In genomic region chr1:154445040-154445472, GRCh38 we compare ENCODE assay signal across 9 cellular contexts. TPM values are rescaled to one million over a fixed set of nuclear protein-coding genes. Genes with fewer than 3 reads are reported as not detected.
DNase-seq lines count a peak whose midpoint lies in the region; ATAC-seq, FAIRE-seq and TF ChIP-seq lines count a peak whose summit lies in the region.
"Had no signal": no experiment of that assay in that cellular context is flagged by ENCODE, and none has a peak within 500 bp of the region (broad histone marks: within the 10 kb centered on the region; RNA-seq: fewer than 3 reads in every experiment).

No MANE protein-coding gene starts in this region.

- peak; percentile 61 for DNase-seq in AG04450 (ENCODE audit: low read depth, low spot score)
- DNase-seq in NB4 (ENCODE audit: low read depth), result peak; percentile 76
- DNase-seq in endothelial cell of umbilical vein (ENCODE audit: low read depth, low spot score), result no peak
- DNase-seq in uterus, result no peak
- DNase-seq in NCI-H82 (lab: John Stamatoyannopoulos, UW), result no peak
- no peak for DNase-seq in left lung
- no peak for DNase-seq in mesenteric fat pad (ENCODE audit: low spot score)

- POLR2A ChIA-PET in AG04450 (lab: Yijun Ruan, JAX) (interaction anchor here (0.6 to 2.1 kb wide), 4 partner anchors 13 to 93 kb away, joined by 3 to 9 read pairs (median 5); no protein-coding TSS in a partner anchor), endothelial cell of umbilical vein (lab: Charles Lee) (no interaction called here)

- H3K9me3 ChIP-seq in AG04450 (ENCODE audit: control insufficient read depth, insufficient read depth, low read length) (no peaks in the 10 kb centered on the region), endothelial cell of umbilical vein (replicated peaks; ENCODE audit: control insufficient read depth, insufficient read depth, low read length) (no peaks in the 10 kb centered on the region), uterus (no peaks in the 10 kb centered on the region), left lung (no peaks in the 10 kb centered on the region)

- TF ChIP-seq CTCF in AG04450 (IDR thresholded peaks at IDR 0.05; ENCODE audit: low read depth, low read length) (no peak), NB4 (IDR thresholded peaks at IDR 0.05; ENCODE audit: low read depth, low read length) (no peak), endothelial cell of umbilical vein (IDR thresholded peaks at IDR 0.05; ENCODE audit: extremely low read depth in 1 of 2, insufficient read depth in 1 of 2, low read depth in 1 of 2, low read length in 2 of 2) (no peak), uterus (IDR thresholded peaks at IDR 0.05) (no peak), left lung (IDR thresholded peaks at IDR 0.05) (no peak)

- dilution Hi-C loops in endothelial cell of umbilical vein (cut with MboI; ENCODE audit: extremely low pct_ligation_motif_present, low sequenced_read_pairs), result no loop called here

- CTCF ChIA-PET in AG04450 (lab: Charles Lee) (interaction anchor here (0.8 to 1.0 kb wide), 3 partner anchors 101 to 728 kb away, joined by 3 to 5 read pairs (median 3); partner anchors contain the start of gene KRTCAP2), endothelial cell of umbilical vein (lab: Charles Lee) (interaction anchor here (1.0 to 3.7 kb wide), 4 partner anchors 21 to 110 kb away, joined by 3 to 16 read pairs (median 6); no protein-coding TSS in a partner anchor)

- no peak for FAIRE-seq in endothelial cell of umbilical vein (lab: Jason Lieb, UNC)

- no peaks in the 10 kb centered on the region for H3K9me1 ChIP-seq in endothelial cell of umbilical vein (replicated peaks; ENCODE audit: control insufficient read depth, extremely low read depth, insufficient read depth, low read length)

- intact Hi-C loops in endothelial cell of umbilical vein (cut with micrococcal nuclease) (no loop called here), uterus (cut with DNase I; ENCODE audit: low total_unique reads) (no loop called here), left lung (cut with DNase I) (no loop called here)

- H3K27ac ChIP-seq in AG04450 (ENCODE audit: low read depth, low read length) (peak overlapping the region; percentile 75), endothelial cell of umbilical vein (ENCODE audit: insufficient read depth, low read depth, low read length) (no peak overlapping the region), uterus (peak overlapping the region in 1 of 2 donors; percentile 82), left lung (no peak overlapping the region)
- H3K27ac ChIP-seq: parathyroid adenoma had no signal

- TF ChIP-seq POLR2A in NB4 (IDR thresholded peaks at IDR 0.05; ENCODE audit: extremely low read depth, insufficient read length) (no peak), endothelial cell of umbilical vein (IDR thresholded peaks at IDR 0.05; ENCODE audit: low read depth, low read length) (no peak), uterus (IDR thresholded peaks at IDR 0.05) (no peak)

- H3K4me3 ChIP-seq in AG04450 (ENCODE audit: low read depth, low read length), result no peak overlapping the region
- H3K4me3 ChIP-seq in NB4 (ENCODE audit: low read depth, low read length), result no peak overlapping the region
- H3K4me3 ChIP-seq in endothelial cell of umbilical vein (replicated peaks in 1 of 3; ENCODE audit: insufficient read depth in 1 of 3, low read depth in 1 of 3, low read length in 3 of 3), result no peak overlapping the region
- no peak overlapping the region for H3K4me3 ChIP-seq in uterus
- no peak overlapping the region for H3K4me3 ChIP-seq in left lung

- no peak overlapping the region for H3K9ac ChIP-seq in endothelial cell of umbilical vein (replicated peaks; ENCODE audit: extremely low read depth, insufficient read depth, low read length)
- H3K9ac ChIP-seq: parathyroid adenoma had no signal

- peaks cover 3% of the 10 kb centered on the region for H3K27me3 ChIP-seq in AG04450 (ENCODE audit: control insufficient read depth, insufficient read depth, low read length)
- no peaks in the 10 kb centered on the region for H3K27me3 ChIP-seq in endothelial cell of umbilical vein (ENCODE audit: control insufficient read depth in 2 of 2, insufficient read depth in 2 of 2, low read length in 2 of 2)
- no peaks in the 10 kb centered on the region for H3K27me3 ChIP-seq in uterus
- H3K27me3 ChIP-seq in left lung, result no peaks in the 10 kb centered on the region

- H3K4me2 ChIP-seq in endothelial cell of umbilical vein (ENCODE audit: insufficient read depth, low read length), result no peak overlapping the region

- H2AFZ ChIP-seq in endothelial cell of umbilical vein (ENCODE audit: low read depth, low read length), result no peak overlapping the region
- H2AFZ ChIP-seq: parathyroid adenoma had no signal

- BruUV-seq in endothelial cell of umbilical vein (replicated peaks; lab: Mats Ljungman, UMichigan), result no TSS peak

- H3K36me3 ChIP-seq in endothelial cell of umbilical vein (ENCODE audit: control insufficient read depth in 2 of 2, extremely low read depth in 1 of 2, insufficient read depth in 2 of 2, low read length in 2 of 2), result no peaks in the 10 kb centered on the region
- no peaks in the 10 kb centered on the region for H3K36me3 ChIP-seq in uterus
- H3K36me3 ChIP-seq in left lung, result peaks cover 0 to 80% of the 10 kb centered on the region in 2 donors

- no peaks in the 10 kb centered on the region for H3K79me2 ChIP-seq in endothelial cell of umbilical vein (ENCODE audit: control insufficient read depth, insufficient read depth, low read length)
- H3K79me2 ChIP-seq: parathyroid adenoma had no signal

- H3K4me1 ChIP-seq in endothelial cell of umbilical vein (ENCODE audit: control insufficient read depth, extremely low read depth, insufficient read depth, low read length) (peaks cover 7% of the 10 kb centered on the region), uterus (peaks cover 0 to 6% of the 10 kb centered on the region in 2 donors), left lung (peaks cover 8 to 30% of the 10 kb centered on the region in 2 donors)
- H3K4me1 ChIP-seq: parathyroid adenoma had no signal

- peak; percentile 52 for ATAC-seq in GM19397 (IDR thresholded peaks at IDR 0.05; ENCODE audit: unreplicated experiment)
- no peak for ATAC-seq in left lung

- no peaks in the 10 kb centered on the region for H4K20me1 ChIP-seq in endothelial cell of umbilical vein (replicated peaks; ENCODE audit: control insufficient read depth, extremely low read depth, insufficient read depth, low read length)

TF ChIP-seq in endothelial cell of umbilical vein, 7 proteins besides CTCF, POLR2A, EP300 and RAD21:
- TF ChIP-seq, protein P1, sequence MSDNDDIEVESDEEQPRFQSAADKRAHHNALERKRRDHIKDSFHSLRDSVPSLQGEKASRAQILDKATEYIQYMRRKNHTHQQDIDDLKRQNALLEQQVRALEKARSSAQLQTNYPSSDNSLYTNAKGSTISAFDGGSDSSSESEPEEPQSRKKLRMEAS (IDR thresholded peaks at IDR 0.05; ENCODE audit: insufficient read depth, insufficient read length), result no peak
- TF ChIP-seq EZH2 (IDR thresholded peaks at IDR 0.05; ENCODE audit: borderline replicate concordance, low read depth, low read length, severe bottlenecking) (no peak), FOS (IDR thresholded peaks at IDR 0.05; ENCODE audit: borderline replicate concordance, insufficient read depth, low read length) (peak; percentile 9), GATA2 (IDR thresholded peaks at IDR 0.05; ENCODE audit: insufficient read depth, insufficient read length, low read depth, low read length) (no peak)
TF ChIP-seq in endothelial cell of umbilical vein: peak in this region for 1.

RNA-seq across cellular contexts. Expression of gene IL6R, which starts 39.9 kb away (rescaled TPM):
- polyA plus RNA-seq in AG04450 (2011; rRNA removed), result 5.9 and 6.1 TPM in 2 replicates
- 8.3 and 14.7 TPM in 2 replicates for polyA minus RNA-seq in AG04450 (2011; rRNA and poly(A)+ RNA removed)
- total RNA-seq in endothelial cell of umbilical vein, result 3.3 and 4.8 TPM in 2 replicates
- polyA plus RNA-seq in endothelial cell of umbilical vein, result 4.2 and 5.1 TPM in 2 replicates
- polyA plus RNA-seq in endothelial cell of umbilical vein (2011; cell fraction: cytosol; rRNA removed), result 2.8 and 3.4 TPM in 2 replicates
- 2.1 and 3.4 TPM in 2 replicates for polyA plus RNA-seq in endothelial cell of umbilical vein (2011; cell fraction: nucleus; rRNA removed)
- polyA plus RNA-seq in endothelial cell of umbilical vein (2012), result 2.1 and 2.6 TPM in 2 replicates
- 16.2 and 17.7 TPM in 2 replicates for polyA minus RNA-seq in endothelial cell of umbilical vein
- 4.4 TPM for polyA minus RNA-seq in endothelial cell of umbilical vein (2011; cell fraction: cytosol; rRNA and poly(A)+ RNA removed)
- 1.9 and 2.8 TPM in 2 replicates for polyA minus RNA-seq in endothelial cell of umbilical vein (2011; cell fraction: nucleus; rRNA and poly(A)+ RNA removed)
- total RNA-seq in uterus, result 10 to 100 TPM in 3 of 4 donors, 1 to 10 TPM in 1; 9.7 to 28.2 (median 17.1) TPM
- total RNA-seq in left lung, result 10 to 100 TPM; 45.0 to 65.3 TPM
- total RNA-seq in mesenteric fat pad, result 35.6 TPM

RNA-seq across cellular contexts. Expression of gene TDRD10, which starts 57.0 kb away (rescaled TPM):
- not detected in 2 replicates for polyA plus RNA-seq in AG04450 (2011; rRNA removed)
- polyA minus RNA-seq in AG04450 (2011; rRNA and poly(A)+ RNA removed), result not detected in 2 replicates
- total RNA-seq in endothelial cell of umbilical vein, result 3.9 and 6.1 TPM in 2 replicates
- polyA plus RNA-seq in endothelial cell of umbilical vein, result 8.6 and 9.1 TPM in 2 replicates
- polyA plus RNA-seq in endothelial cell of umbilical vein (2011; cell fraction: cytosol; rRNA removed), result 4.1 and 5.6 TPM in 2 replicates
- 38.4 and 42.2 TPM in 2 replicates for polyA plus RNA-seq in endothelial cell of umbilical vein (2011; cell fraction: nucleus; rRNA removed)
- polyA plus RNA-seq in endothelial cell of umbilical vein (2012), result 3.0 TPM in 2 replicates
- polyA minus RNA-seq in endothelial cell of umbilical vein, result 4.4 and 7.1 TPM in 2 replicates
- not detected for polyA minus RNA-seq in endothelial cell of umbilical vein (2011; cell fraction: cytosol; rRNA and poly(A)+ RNA removed)
- polyA minus RNA-seq in endothelial cell of umbilical vein (2011; cell fraction: nucleus; rRNA and poly(A)+ RNA removed), result 7.3 and 8.2 TPM in 2 replicates
- total RNA-seq in uterus, result 10 to 100 TPM in 2 of 4 donors, 1 to 10 TPM in 2; 1.3 to 19.7 (median 6.9) TPM
- 1 to 10 TPM; 3.8 to 5.0 TPM for total RNA-seq in left lung
- total RNA-seq in mesenteric fat pad, result 7.2 TPM

RNA-seq across cellular contexts. Expression of gene SHE, which starts 57.2 kb away (rescaled TPM):
- polyA plus RNA-seq in AG04450 (2011; rRNA removed) (not detected in 2 replicates), endothelial cell of umbilical vein (30.1 and 30.4 TPM in 2 replicates)
- not detected in 2 replicates for polyA minus RNA-seq in AG04450 (2011; rRNA and poly(A)+ RNA removed)
- total RNA-seq in endothelial cell of umbilical vein (43.4 and 52.7 TPM in 2 replicates), uterus (10 to 100 TPM; 14.6 to 44.5 (median 27.2) TPM), left lung (10 to 100 TPM; 17.7 to 25.3 TPM), mesenteric fat pad (33.1 TPM)
- 27.9 and 28.0 TPM in 2 replicates for polyA plus RNA-seq in endothelial cell of umbilical vein (2011; cell fraction: cytosol; rRNA removed)
- 39.9 and 41.9 TPM in 2 replicates for polyA plus RNA-seq in endothelial cell of umbilical vein (2011; cell fraction: nucleus; rRNA removed)
- polyA plus RNA-seq in endothelial cell of umbilical vein (2012), result 25.6 and 28.4 TPM in 2 replicates
- polyA minus RNA-seq in endothelial cell of umbilical vein, result 38.2 and 41.5 TPM in 2 replicates
- not detected for polyA minus RNA-seq in endothelial cell of umbilical vein (2011; cell fraction: cytosol; rRNA and poly(A)+ RNA removed)
- polyA minus RNA-seq in endothelial cell of umbilical vein (2011; cell fraction: nucleus; rRNA and poly(A)+ RNA removed), result 19.3 and 26.1 TPM in 2 replicates

Comparison
In these comparisons a context has a peak if more than half of its experiments do, and no peak if none do; other contexts are left out.
1. DNase-seq: peak in AG04450 (single experiment) and NB4 (single experiment); none in endothelial cell of umbilical vein (single experiment), uterus (0 of 2), NCI-H82 (single experiment), left lung (0 of 2) and mesenteric fat pad (single experiment).